In genomic region chr2:207135801-207136457, GRCh38 we compare ENCODE assay signal across 8 cellular contexts. TPM values are rescaled to one million over a fixed set of nuclear protein-coding genes. Genes with fewer than 3 reads are reported as not detected.
A peak's percentile ranks its signal among the peaks of the same experiment; 100 is the strongest.
DNase-seq lines count a peak whose midpoint lies in the region; ATAC-seq and TF ChIP-seq lines count a peak whose summit lies in the region.

No MANE protein-coding gene starts in this region.

- H3K9me2 ChIP-seq in neural cell (ENCODE audit: insufficient read depth, low read length) = no peaks in the 10 kb centered on the region

- H3K9me3 ChIP-seq in CD4-positive, alpha-beta memory T cell (ENCODE audit: control insufficient read depth in 1 of 2, low read length in 2 of 2) = no peaks in the 10 kb centered on the region
- no peaks in the 10 kb centered on the region for H3K9me3 ChIP-seq in adipocyte (ENCODE audit: control insufficient read depth, low read length)
- H3K9me3 ChIP-seq in neural cell (ENCODE audit: low read length) = no peaks in the 10 kb centered on the region

- intact Hi-C loops in CD4-positive, alpha-beta memory T cell (cut with micrococcal nuclease) = no loop called here

- peak overlapping the region; percentile 43 to 95 (median 91) for H3K27ac Mint-ChIP-seq in CD4-positive, alpha-beta memory T cell

- H3K36me3 ChIP-seq in CD4-positive, alpha-beta memory T cell (ENCODE audit: insufficient read depth, low read length) = no peaks in the 10 kb centered on the region
- H3K36me3 ChIP-seq in adipocyte (ENCODE audit: control insufficient read depth, insufficient read depth, low read length, severe bottlenecking) (peaks cover 12% of the 10 kb centered on the region), neural cell (ENCODE audit: insufficient read depth, low read length) (peaks cover 4% of the 10 kb centered on the region)

- CTCF ChIA-PET in CD4-positive, alpha-beta memory T cell (lab: Charles Lee; ENCODE audit: partially characterized antibody) = no interaction called here

- POLR2A ChIA-PET in CD4-positive, alpha-beta memory T cell (lab: Charles Lee; ENCODE audit: partially characterized antibody) = interaction anchor here (1.4 kb wide), 1 partner anchor 30 kb away, joined by 5 read pairs; the partner anchor contains the start of gene KLF7

- H3K4me1 Mint-ChIP-seq in CD4-positive, alpha-beta memory T cell = peaks cover 40 to 80% (median 71%) of the 10 kb centered on the region in 4 donors

- TF ChIP-seq EP300 in neural cell (conservative IDR thresholded peaks at IDR 0.05; ENCODE audit: poor library complexity, severe bottlenecking) = no peak

- H3K27me3 ChIP-seq in CD4-positive, alpha-beta memory T cell (ENCODE audit: insufficient read depth, low read length) = no peaks in the 10 kb centered on the region
- H3K27me3 ChIP-seq in adipocyte (replicated peaks; ENCODE audit: control insufficient read depth, insufficient read depth, low read length) = no peaks in the 10 kb centered on the region
- H3K27me3 ChIP-seq in neural cell (ENCODE audit: insufficient read depth, low read depth, low read length) = no peaks in the 10 kb centered on the region

- peaks cover 46% of the 10 kb centered on the region for H3K4me1 ChIP-seq in CD4-positive, alpha-beta memory T cell (ENCODE audit: insufficient read depth, low read length)
- peaks cover 78% of the 10 kb centered on the region for H3K4me1 ChIP-seq in adipocyte (ENCODE audit: control insufficient read depth, insufficient read depth, low read length)

- no peak for TF ChIP-seq CTCF in neural cell (IDR thresholded peaks at IDR 0.05; ENCODE audit: poor library complexity, severe bottlenecking)

- peaks cover 100% of the 10 kb centered on the region for H3K79me2 ChIP-seq in neural cell (replicated peaks; ENCODE audit: insufficient read depth, low read length)

- H3K4me2 ChIP-seq in neural cell (ENCODE audit: low read length) = peak overlapping the region; percentile 41

- no peak for DNase-seq in CD4-positive, alpha-beta memory T cell
- DNase-seq in Kasumi-1 (lab: John Stamatoyannopoulos, UW) (peak; percentile 38 to 57), adipocyte (ENCODE audit: low read depth) (no peak), NCI-H526 (lab: John Stamatoyannopoulos, UW) (no peak), activated gamma-delta T cell treated with Interleukin-2 at 50 U/mL for 16 hours (no peak), HuH-7 (ENCODE audit: low spot score) (no peak)

- ATAC-seq in HG03565 (IDR thresholded peaks at IDR 0.05; ENCODE audit: unreplicated experiment) = no peak

- peaks cover 0 to 3% (median 0%) of the 10 kb centered on the region in 8 donors for H3K9me3 Mint-ChIP-seq in CD4-positive, alpha-beta memory T cell

- H3K27ac ChIP-seq in CD4-positive, alpha-beta memory T cell (ENCODE audit: low read depth, low read length) = no peak overlapping the region
- peak overlapping the region; percentile 69 for H3K27ac ChIP-seq in neural cell (ENCODE audit: low read length)

- peak overlapping the region in 6 of 8 donors; percentile 23 to 76 (median 58) for H3K4me3 Mint-ChIP-seq in CD4-positive, alpha-beta memory T cell

- H4K20me1 ChIP-seq in neural cell (ENCODE audit: insufficient read depth) = peaks cover 68% of the 10 kb centered on the region

- no peak overlapping the region for H2AFZ ChIP-seq in neural cell (ENCODE audit: low read depth, low read length)

- no peak overlapping the region for H3K4me3 ChIP-seq in CD4-positive, alpha-beta memory T cell (ENCODE audit: low read length in 2 of 2)
- no peak overlapping the region for H3K4me3 ChIP-seq in adipocyte (ENCODE audit: low read length)
- peak overlapping the region; percentile 47 for H3K4me3 ChIP-seq in neural cell (ENCODE audit: low read length)

- peaks cover 12 to 13% of the 10 kb centered on the region in 2 donors for H3K36me3 Mint-ChIP-seq in CD4-positive, alpha-beta memory T cell

- TF ChIP-seq RAD21 in neural cell (conservative IDR thresholded peaks at IDR 0.05) = no peak

- no peaks in the 10 kb centered on the region for H3K27me3 Mint-ChIP-seq in CD4-positive, alpha-beta memory T cell

- peaks cover 6% of the 10 kb centered on the region for H3F3A ChIP-seq in neural cell (ENCODE audit: insufficient read depth, low read length, poor library complexity, severe bottlenecking)

- H3K9ac ChIP-seq in adipocyte (ENCODE audit: low read length) = peak overlapping the region; percentile 14
- H3K9ac ChIP-seq in neural cell (ENCODE audit: low read length) = no peak overlapping the region

TF ChIP-seq in neural cell, 6 proteins besides CTCF, POLR2A, EP300 and RAD21:
- no peak for TF ChIP-seq MXI1 (conservative IDR thresholded peaks at IDR 0.05; ENCODE audit: poor library complexity, severe bottlenecking)
- TF ChIP-seq TAF1 (IDR thresholded peaks at IDR 0.05; ENCODE audit: low read depth) = no peak

RNA-seq across cellular contexts. Expression of gene KLF7, which starts 29.8 kb away (rescaled TPM):
- total RNA-seq in CD4-positive, alpha-beta memory T cell = 10 to 100 TPM; 45.5 to 47.1 TPM
- polyA plus RNA-seq in CD4-positive, alpha-beta memory T cell = 10 to 100 TPM; 14.1 to 17.4 TPM
- 28.1 and 31.5 TPM in 2 replicates for polyA plus RNA-seq in neural cell
- polyA minus RNA-seq in neural cell = 102 and 141 TPM in 2 replicates

Comparison
In these comparisons a context has a peak if more than half of its experiments do, and no peak if none do; other contexts are left out.
1. DNase-seq: peak in Kasumi-1 (2 of 2); none in CD4-positive, alpha-beta memory T cell (0 of 5), adipocyte (single experiment), NCI-H526 (0 of 2), activated gamma-delta T cell treated with Interleukin-2 at 50 U/mL for 16 hours (single experiment) and HuH-7 (single experiment).